In genomic region chr21:43433340-43434136, GRCh38 we compare ENCODE assay signal across 7 cellular contexts. TPM values are rescaled to one million over a fixed set of nuclear protein-coding genes. Genes with fewer than 3 reads are reported as not detected.
A peak's percentile ranks its signal among the peaks of the same experiment; 100 is the strongest.
DNase-seq lines count a peak whose midpoint lies in the region; ATAC-seq, FAIRE-seq and TF ChIP-seq lines count a peak whose summit lies in the region.
"Not testable (repeated sequence)": the region's sequence is repeated elsewhere in the genome, so short reads cannot be mapped to it uniquely, and the experiment has no call there.

No MANE protein-coding gene starts in this region.

- ATAC-seq in central memory CD8-positive, alpha-beta T cell (replicated peaks; ENCODE audit: extremely low read depth, poor library complexity, severe bottlenecking) = peak; percentile 70
- peak; percentile 60 for ATAC-seq in memory B cell (ENCODE audit: low read depth)
- peak; percentile 64 for ATAC-seq in stimulated activated effector memory CD8-positive, alpha-beta T cell treated with anti-CD3 and anti-CD28 coated beads, Interleukin-12 subunit alpha, Interleukin-12 subunit beta, amount 100 ng/mL, for 72 hours
- ATAC-seq in stimulated activated naive B cell treated with anti-CD40 and anti-IgM and Interleukin-4, amounts not matched to agents 10 μg/mL and 1 μg/mL and 100 μg/mL, for 72 hours (replicated peaks) = peak; percentile 43 to 50

- H3K4me3 Mint-ChIP-seq in Calu3 (ENCODE audit: low read depth, unreplicated experiment); central memory CD8-positive, alpha-beta T cell; memory B cell; stimulated activated effector memory CD8-positive, alpha-beta T cell treated with anti-CD3 and anti-CD28 coated beads, Interleukin-12 subunit alpha, Interleukin-12 subunit beta, amount 100 ng/mL, for 72 hours; stimulated activated naive B cell treated with anti-CD40 and anti-IgM and Interleukin-4, amounts not matched to agents 10 μg/mL and 1 μg/mL and 100 μg/mL, for 72 hours: not testable (repeated sequence)

- not testable (repeated sequence) for DNase-seq in Calu3; GM12892 (ENCODE audit: insufficient read length); GM19239 (ENCODE audit: insufficient read length, low spot score); central memory CD8-positive, alpha-beta T cell (ENCODE audit: low spot score in 2 of 2); memory B cell (ENCODE audit: low spot score in 2 of 2); stimulated activated effector memory CD8-positive, alpha-beta T cell treated with anti-CD3 and anti-CD28 coated beads, Interleukin-12 subunit alpha, Interleukin-12 subunit beta, amount 100 ng/mL, for 72 hours (ENCODE audit: low spot score in 2 of 2); stimulated activated naive B cell treated with anti-CD40 and anti-IgM and Interleukin-4, amounts not matched to agents 10 μg/mL and 1 μg/mL and 100 μg/mL, for 72 hours

- TF ChIP-seq POLR2A in GM12892 (IDR thresholded peaks at IDR 0.05; ENCODE audit: low read depth, low read length) = not testable (repeated sequence)

- FAIRE-seq in GM12892 (lab: Jason Lieb, UNC) (peak; percentile 75), GM19239 (lab: Jason Lieb, UNC) (peak; percentile 86)

- intact Hi-C loops in Calu3 (cut with micrococcal nuclease; ENCODE audit: unreplicated experiment) = not testable (repeated sequence)

- not testable (repeated sequence) for TF ChIP-seq CTCF in Calu3 (IDR thresholded peaks at IDR 0.05; ENCODE audit: unreplicated experiment)

- H3K36me3 Mint-ChIP-seq in Calu3 (ENCODE audit: insufficient read depth, unreplicated experiment); central memory CD8-positive, alpha-beta T cell (ENCODE audit: insufficient read depth); memory B cell; stimulated activated effector memory CD8-positive, alpha-beta T cell treated with anti-CD3 and anti-CD28 coated beads, Interleukin-12 subunit alpha, Interleukin-12 subunit beta, amount 100 ng/mL, for 72 hours; stimulated activated naive B cell treated with anti-CD40 and anti-IgM and Interleukin-4, amounts not matched to agents 10 μg/mL and 1 μg/mL and 100 μg/mL, for 72 hours: not testable (repeated sequence)

- not testable (repeated sequence) for H3K27ac Mint-ChIP-seq in Calu3 (ENCODE audit: unreplicated experiment); central memory CD8-positive, alpha-beta T cell (ENCODE audit: low read depth); memory B cell; stimulated activated effector memory CD8-positive, alpha-beta T cell treated with anti-CD3 and anti-CD28 coated beads, Interleukin-12 subunit alpha, Interleukin-12 subunit beta, amount 100 ng/mL, for 72 hours; stimulated activated naive B cell treated with anti-CD40 and anti-IgM and Interleukin-4, amounts not matched to agents 10 μg/mL and 1 μg/mL and 100 μg/mL, for 72 hours

- TSS peak; percentile 16 for BruUV-seq in Calu3 (replicated peaks; lab: Mats Ljungman, UMichigan)

- H3K4me1 Mint-ChIP-seq in Calu3 (ENCODE audit: low read depth, unreplicated experiment); central memory CD8-positive, alpha-beta T cell; memory B cell; stimulated activated effector memory CD8-positive, alpha-beta T cell treated with anti-CD3 and anti-CD28 coated beads, Interleukin-12 subunit alpha, Interleukin-12 subunit beta, amount 100 ng/mL, for 72 hours; stimulated activated naive B cell treated with anti-CD40 and anti-IgM and Interleukin-4, amounts not matched to agents 10 μg/mL and 1 μg/mL and 100 μg/mL, for 72 hours: not testable (repeated sequence)

- CTCF ChIA-PET in Calu3 (lab: Charles Lee) = not testable (repeated sequence)

- not testable (repeated sequence) for H3K27me3 Mint-ChIP-seq in Calu3 (ENCODE audit: unreplicated experiment); central memory CD8-positive, alpha-beta T cell; memory B cell; stimulated activated naive B cell treated with anti-CD40 and anti-IgM and Interleukin-4, amounts not matched to agents 10 μg/mL and 1 μg/mL and 100 μg/mL, for 72 hours

- H3K9me3 Mint-ChIP-seq in Calu3 (ENCODE audit: low read depth, unreplicated experiment); central memory CD8-positive, alpha-beta T cell; memory B cell; stimulated activated effector memory CD8-positive, alpha-beta T cell treated with anti-CD3 and anti-CD28 coated beads, Interleukin-12 subunit alpha, Interleukin-12 subunit beta, amount 100 ng/mL, for 72 hours; stimulated activated naive B cell treated with anti-CD40 and anti-IgM and Interleukin-4, amounts not matched to agents 10 μg/mL and 1 μg/mL and 100 μg/mL, for 72 hours: not testable (repeated sequence)

RNA-seq across cellular contexts. Expression of gene SIK1, which starts 6.6 kb away (rescaled TPM):
- 19.7 and 20.2 TPM in 2 replicates for total RNA-seq in Calu3 (2022)
- 5.8 TPM for polyA plus RNA-seq in GM12892 (2012; ENCODE audit: missing spikeins)
